In genomic region chr2:153360239-153360638, GRCh38 we compare ENCODE assay signal across 2 cellular contexts.
TF ChIP-seq lines count a peak whose summit lies in the region.

No MANE protein-coding gene starts in this region.

TF ChIP-seq in GM23338, 12 proteins besides CTCF, POLR2A, EP300 and RAD21:
- TF ChIP-seq ETS1 (IDR thresholded peaks at IDR 0.05) (no peak), NANOG (IDR thresholded peaks at IDR 0.05; ENCODE audit: borderline replicate concordance) (no peak), CREB1 (CRISPR knock-in tag; IDR thresholded peaks at IDR 0.05; ENCODE audit: low read depth) (no peak)

TF ChIP-seq in H1, 55 proteins besides CTCF, POLR2A, EP300 and RAD21 (continued from another document):
- TF ChIP-seq RNF2 (IDR thresholded peaks at IDR 0.05; ENCODE audit: borderline replicate concordance, low read depth, low read length, missing control alignments, poor library complexity, severe bottlenecking), result no peak
- no peak for TF ChIP-seq SP2 (IDR thresholded peaks at IDR 0.05; ENCODE audit: low read length)
- no peak for TF ChIP-seq BACH1 (IDR thresholded peaks at IDR 0.05; ENCODE audit: low read length)
- no peak for TF ChIP-seq ATF3 (IDR thresholded peaks at IDR 0.05; ENCODE audit: insufficient read depth, low read depth, low read length)
